ENCODE assay signal across 6 cellular contexts in genomic region chr10:133377818-133378250, GRCh38. TPM values are rescaled to one million over a fixed set of nuclear protein-coding genes. Genes with fewer than 3 reads are reported as not detected.
A peak's percentile ranks its signal among the peaks of the same experiment; 100 is the strongest.
DNase-seq lines count a peak whose midpoint lies in the region; ATAC-seq, FAIRE-seq and TF ChIP-seq lines count a peak whose summit lies in the region.

No MANE protein-coding gene starts in this region.

- H3K4me2 ChIP-seq in Loucy (ENCODE audit: low read depth, low read length, poor library complexity, severe bottlenecking) (peak overlapping the region; percentile 97), endothelial cell of umbilical vein (ENCODE audit: insufficient read depth, low read length) (peak overlapping the region; percentile 64)

- TF ChIP-seq POLR2A in endothelial cell of umbilical vein (IDR thresholded peaks at IDR 0.05; ENCODE audit: low read depth, low read length), result no peak

- H3K36me3 ChIP-seq in Loucy (ENCODE audit: insufficient read depth, low read length) (no peaks in the 10 kb centered on the region), endothelial cell of umbilical vein (ENCODE audit: control insufficient read depth in 2 of 2, extremely low read depth in 1 of 2, insufficient read depth in 2 of 2, low read length in 2 of 2) (no peaks in the 10 kb centered on the region)

- dilution Hi-C loops in endothelial cell of umbilical vein (cut with MboI; ENCODE audit: extremely low pct_ligation_motif_present, low sequenced_read_pairs), result no loop called here

- no peak for ATAC-seq in HG03196 (IDR thresholded peaks at IDR 0.05; ENCODE audit: unreplicated experiment)

- H4K20me1 ChIP-seq in Loucy (ENCODE audit: insufficient read depth, low read length, poor library complexity, severe bottlenecking) (no peaks in the 10 kb centered on the region), endothelial cell of umbilical vein (replicated peaks; ENCODE audit: control insufficient read depth, extremely low read depth, insufficient read depth, low read length) (no peaks in the 10 kb centered on the region)

- BruUV-seq in endothelial cell of umbilical vein (replicated peaks; lab: Mats Ljungman, UMichigan), result no TSS peak

- CTCF ChIA-PET in endothelial cell of umbilical vein (lab: Charles Lee) (interaction anchor here (1.2 to 1.9 kb wide), 2 partner anchors 19 to 48 kb away, joined by 3 to 6 read pairs; no protein-coding TSS in a partner anchor), GM10248 (lab: Yijun Ruan, JAX) (interaction anchor here (1.0 to 3.4 kb wide), 4 partner anchors 12 to 48 kb away, joined by 3 to 12 read pairs (median 4); no protein-coding TSS in a partner anchor)

- no peaks in the 10 kb centered on the region for H3K9me1 ChIP-seq in endothelial cell of umbilical vein (replicated peaks; ENCODE audit: control insufficient read depth, extremely low read depth, insufficient read depth, low read length)

- POLR2A ChIA-PET in endothelial cell of umbilical vein (lab: Charles Lee), result interaction anchor here (0.6 kb wide), 1 partner anchor 34 kb away, joined by 5 read pairs; no protein-coding TSS in a partner anchor
- POLR2A ChIA-PET in GM10248 (lab: Yijun Ruan, JAX), result no interaction called here

- FAIRE-seq in endothelial cell of umbilical vein (lab: Jason Lieb, UNC), result no peak

- H2AFZ ChIP-seq in Loucy (ENCODE audit: low read length) (peak overlapping the region; percentile 98), endothelial cell of umbilical vein (ENCODE audit: low read depth, low read length) (peak overlapping the region; percentile 93)

- no peaks in the 10 kb centered on the region for H3K9me2 ChIP-seq in Loucy (replicated peaks; ENCODE audit: low read depth, low read length)

- intact Hi-C loops in endothelial cell of umbilical vein (cut with micrococcal nuclease), result loop anchor here (1.0 kb wide), 2 partner anchors 12 to 16 kb away; partner anchors contain the start of gene MTG1

- DNase-seq in endothelial cell of umbilical vein (ENCODE audit: low read depth, low spot score) (no peak), skeletal muscle cell (ENCODE audit: low read depth) (no peak), GM19240 (ENCODE audit: insufficient read length, low spot score) (no peak), GM10248 (ENCODE audit: extremely low spot score) (no peak)

- no peaks in the 10 kb centered on the region; the same call in 1 of the 2 replicates for H3F3A ChIP-seq in Loucy (ENCODE audit: low read depth)

- peak overlapping the region; percentile 80 for H3K4me3 ChIP-seq in Loucy (ENCODE audit: low read length, poor library complexity, severe bottlenecking)
- peak overlapping the region; percentile 23 to 57 (median 53) for H3K4me3 ChIP-seq in endothelial cell of umbilical vein (replicated peaks in 1 of 3; ENCODE audit: insufficient read depth in 1 of 3, low read depth in 1 of 3, low read length in 3 of 3)
- H3K4me3 ChIP-seq in skeletal muscle cell (ENCODE audit: low read depth, low read length), result peak overlapping the region; percentile 79

- H3K9ac ChIP-seq in Loucy (ENCODE audit: low read depth, low read length, poor library complexity, severe bottlenecking) (peak overlapping the region; percentile 74), endothelial cell of umbilical vein (replicated peaks; ENCODE audit: extremely low read depth, insufficient read depth, low read length) (peak overlapping the region; percentile 13)

- H3K79me2 ChIP-seq in Loucy (ENCODE audit: insufficient read depth, low read length), result no peaks in the 10 kb centered on the region
- H3K79me2 ChIP-seq in endothelial cell of umbilical vein (ENCODE audit: control insufficient read depth, insufficient read depth, low read length), result no peaks in the 10 kb centered on the region

- H3K9me3 ChIP-seq in Loucy (ENCODE audit: insufficient read depth, low read depth, low read length) (no peaks in the 10 kb centered on the region), endothelial cell of umbilical vein (replicated peaks; ENCODE audit: control insufficient read depth, insufficient read depth, low read length) (no peaks in the 10 kb centered on the region)

- peaks cover 19% of the 10 kb centered on the region for H3K4me1 ChIP-seq in Loucy (ENCODE audit: insufficient read depth, low read length, poor library complexity, severe bottlenecking)
- peaks cover 14% of the 10 kb centered on the region for H3K4me1 ChIP-seq in endothelial cell of umbilical vein (ENCODE audit: control insufficient read depth, extremely low read depth, insufficient read depth, low read length)

- H3K27ac ChIP-seq in endothelial cell of umbilical vein (ENCODE audit: insufficient read depth, low read depth, low read length), result no peak overlapping the region

- H3K27me3 ChIP-seq in Loucy (ENCODE audit: insufficient read depth, low read length, poor library complexity, severe bottlenecking), result no peaks in the 10 kb centered on the region
- no peaks in the 10 kb centered on the region for H3K27me3 ChIP-seq in endothelial cell of umbilical vein (ENCODE audit: control insufficient read depth in 2 of 2, insufficient read depth in 2 of 2, low read length in 2 of 2)

- TF ChIP-seq CTCF in Loucy (conservative IDR thresholded peaks at IDR 0.05; ENCODE audit: low read length) (no peak), endothelial cell of umbilical vein (IDR thresholded peaks at IDR 0.05; ENCODE audit: extremely low read depth in 1 of 2, insufficient read depth in 1 of 2, low read depth in 1 of 2, low read length in 2 of 2) (no peak), GM10248 (IDR thresholded peaks at IDR 0.05; ENCODE audit: control extremely low read depth, extremely low read depth, low read depth, missing control alignments) (no peak)

TF ChIP-seq in endothelial cell of umbilical vein, 7 proteins besides CTCF, POLR2A, EP300 and RAD21 (continues in another document):
- TF ChIP-seq FOS (IDR thresholded peaks at IDR 0.05; ENCODE audit: borderline replicate concordance, insufficient read depth, low read length) (no peak), MYC (IDR thresholded peaks at IDR 0.05; ENCODE audit: low read depth, low read length) (no peak), EZH2 (IDR thresholded peaks at IDR 0.05; ENCODE audit: borderline replicate concordance, low read depth, low read length, severe bottlenecking) (no peak), GATA2 (IDR thresholded peaks at IDR 0.05; ENCODE audit: insufficient read depth, insufficient read length, low read depth, low read length) (no peak), JUN (IDR thresholded peaks at IDR 0.05; ENCODE audit: borderline replicate concordance, insufficient read depth, insufficient read length, low read depth) (no peak), POLR2AphosphoS5 (IDR thresholded peaks at IDR 0.05; ENCODE audit: insufficient read depth, low read depth, low read length) (no peak)

RNA-seq across cellular contexts. Expression of gene PAOX, which starts 1.2 kb away (rescaled TPM):
- 2.6 and 5.6 TPM in 2 replicates for total RNA-seq in endothelial cell of umbilical vein
- 3.8 and 4.7 TPM in 2 replicates for polyA plus RNA-seq in endothelial cell of umbilical vein
- polyA plus RNA-seq in endothelial cell of umbilical vein (2011; cell fraction: cytosol; rRNA removed), result 2.7 and 2.9 TPM in 2 replicates
- polyA plus RNA-seq in endothelial cell of umbilical vein (2011; cell fraction: nucleus; rRNA removed), result 5.9 and 7.5 TPM in 2 replicates
- polyA plus RNA-seq in endothelial cell of umbilical vein (2012), result 3.4 and 5.6 TPM in 2 replicates
- polyA minus RNA-seq in endothelial cell of umbilical vein, result 3.8 and 4.1 TPM in 2 replicates
- not detected for polyA minus RNA-seq in endothelial cell of umbilical vein (2011; cell fraction: cytosol; rRNA and poly(A)+ RNA removed)
- polyA minus RNA-seq in endothelial cell of umbilical vein (2011; cell fraction: nucleus; rRNA and poly(A)+ RNA removed), result 1.9 and 5.0 TPM in 2 replicates

RNA-seq across cellular contexts. Expression of gene ECHS1, which starts 4.7 kb away (rescaled TPM):
- 91.9 and 108 TPM in 2 replicates for total RNA-seq in endothelial cell of umbilical vein
- polyA plus RNA-seq in endothelial cell of umbilical vein, result 41.8 and 46.2 TPM in 2 replicates
- 77.7 and 79.5 TPM in 2 replicates for polyA plus RNA-seq in endothelial cell of umbilical vein (2011; cell fraction: cytosol; rRNA removed)
- polyA plus RNA-seq in endothelial cell of umbilical vein (2011; cell fraction: nucleus; rRNA removed), result 45.6 and 50.1 TPM in 2 replicates
- 125 and 128 TPM in 2 replicates for polyA plus RNA-seq in endothelial cell of umbilical vein (2012)
- polyA minus RNA-seq in endothelial cell of umbilical vein, result 27.4 and 28.2 TPM in 2 replicates
- 51.1 TPM for polyA minus RNA-seq in endothelial cell of umbilical vein (2011; cell fraction: cytosol; rRNA and poly(A)+ RNA removed)
- polyA minus RNA-seq in endothelial cell of umbilical vein (2011; cell fraction: nucleus; rRNA and poly(A)+ RNA removed), result 6.1 and 8.7 TPM in 2 replicates

RNA-seq across cellular contexts. Expression of gene MTG1, which starts 16.1 kb away (rescaled TPM):
- 60.2 and 66.5 TPM in 2 replicates for total RNA-seq in endothelial cell of umbilical vein
- polyA plus RNA-seq in endothelial cell of umbilical vein, result 83.4 and 91.6 TPM in 2 replicates
- polyA plus RNA-seq in endothelial cell of umbilical vein (2011; cell fraction: cytosol; rRNA removed), result 63.3 and 79.2 TPM in 2 replicates
- polyA plus RNA-seq in endothelial cell of umbilical vein (2011; cell fraction: nucleus; rRNA removed), result 199 and 209 TPM in 2 replicates
- 54.2 and 58.2 TPM in 2 replicates for polyA plus RNA-seq in endothelial cell of umbilical vein (2012)
- polyA minus RNA-seq in endothelial cell of umbilical vein, result 49.8 and 55.6 TPM in 2 replicates
- 24.6 TPM for polyA minus RNA-seq in endothelial cell of umbilical vein (2011; cell fraction: cytosol; rRNA and poly(A)+ RNA removed)
- 49.9 and 57.7 TPM in 2 replicates for polyA minus RNA-seq in endothelial cell of umbilical vein (2011; cell fraction: nucleus; rRNA and poly(A)+ RNA removed)

RNA-seq across cellular contexts. Expression of gene FUOM, which starts 20.0 kb away (rescaled TPM):
- 16.2 and 17.4 TPM in 2 replicates for total RNA-seq in endothelial cell of umbilical vein
- polyA plus RNA-seq in endothelial cell of umbilical vein, result 33.9 and 39.0 TPM in 2 replicates
- 19.6 and 29.3 TPM in 2 replicates for polyA plus RNA-seq in endothelial cell of umbilical vein (2011; cell fraction: cytosol; rRNA removed)
- polyA plus RNA-seq in endothelial cell of umbilical vein (2011; cell fraction: nucleus; rRNA removed), result 9.1 and 13.1 TPM in 2 replicates
- 9.4 and 16.7 TPM in 2 replicates for polyA plus RNA-seq in endothelial cell of umbilical vein (2012)
- 3.9 and 7.3 TPM in 2 replicates for polyA minus RNA-seq in endothelial cell of umbilical vein
- 5.0 TPM for polyA minus RNA-seq in endothelial cell of umbilical vein (2011; cell fraction: cytosol; rRNA and poly(A)+ RNA removed)
- 5.2 and 12.6 TPM in 2 replicates for polyA minus RNA-seq in endothelial cell of umbilical vein (2011; cell fraction: nucleus; rRNA and poly(A)+ RNA removed)

RNA-seq across cellular contexts. Expression of gene PRAP1, which starts 30.7 kb away (rescaled TPM):
- total RNA-seq in endothelial cell of umbilical vein, result not detected in 2 replicates
- not detected in 2 replicates for polyA plus RNA-seq in endothelial cell of umbilical vein
- not detected in 2 replicates for polyA plus RNA-seq in endothelial cell of umbilical vein (2011; cell fraction: cytosol; rRNA removed)
- not detected in 2 replicates for polyA plus RNA-seq in endothelial cell of umbilical vein (2011; cell fraction: nucleus; rRNA removed)
- polyA plus RNA-seq in endothelial cell of umbilical vein (2012), result not detected in 2 replicates
- polyA minus RNA-seq in endothelial cell of umbilical vein, result not detected in 2 replicates
- not detected for polyA minus RNA-seq in endothelial cell of umbilical vein (2011; cell fraction: cytosol; rRNA and poly(A)+ RNA removed)
- not detected in 2 replicates for polyA minus RNA-seq in endothelial cell of umbilical vein (2011; cell fraction: nucleus; rRNA and poly(A)+ RNA removed)
